Comparison of ENCODE assay signal across 9 cellular contexts in the genomic region with DNA sequence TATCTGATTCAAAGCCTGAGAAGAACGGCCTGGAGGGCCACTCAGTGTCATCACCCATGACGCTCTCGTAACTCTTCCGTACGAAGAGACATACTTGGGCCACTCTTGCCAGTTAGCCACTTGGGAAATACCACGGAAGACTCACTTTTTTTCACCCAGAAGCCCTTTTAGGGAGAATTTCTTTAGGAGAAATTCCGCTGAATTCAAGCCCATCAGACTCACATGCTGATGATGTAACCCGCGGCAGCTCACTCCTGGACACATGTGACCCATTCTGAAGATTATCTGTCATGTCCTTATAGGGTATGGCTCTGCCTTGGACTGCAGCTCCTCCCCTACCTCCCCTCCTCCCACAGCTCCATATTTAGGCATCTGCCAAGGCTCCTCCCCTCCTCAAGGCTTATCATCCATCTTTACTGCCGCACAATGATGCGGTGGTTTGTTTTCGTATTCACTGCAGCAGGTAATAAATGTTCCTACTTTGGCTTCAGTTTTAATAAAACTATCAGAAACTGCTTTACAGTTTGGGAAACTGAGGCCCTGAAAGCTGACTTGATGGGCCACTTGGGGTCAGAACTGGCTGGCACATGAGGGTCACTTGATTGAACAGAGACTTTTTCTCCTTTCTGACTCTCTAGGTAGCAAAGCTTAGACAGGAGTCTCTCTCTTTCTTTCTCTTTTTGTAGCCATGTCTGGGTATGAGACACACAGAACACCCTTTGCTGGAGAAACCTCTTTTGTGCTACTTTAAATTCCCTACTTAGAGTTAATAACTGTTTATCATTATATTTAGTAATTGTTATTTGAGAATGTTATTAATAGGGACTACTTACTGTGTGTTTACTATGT. TPM values are rescaled to one million over a fixed set of nuclear protein-coding genes. Genes with fewer than 3 reads are reported as not detected.
DNase-seq lines count a peak whose midpoint lies in the region; ATAC-seq lines count a peak whose summit lies in the region.
"Had no signal": no experiment of that assay in that cellular context is flagged by ENCODE, and none has a peak within 500 bp of the region (broad histone marks: within the 10 kb centered on the region; RNA-seq: fewer than 3 reads in every experiment).

No MANE protein-coding gene starts in this region.

- H3K36me3 Mint-ChIP-seq in CD8-positive, alpha-beta memory T cell: peaks cover 20 to 73% (median 23%) of the 10 kb centered on the region in 3 donors

- peaks cover 19% of the 10 kb centered on the region for H3K36me3 ChIP-seq in CD8-positive, alpha-beta memory T cell (ENCODE audit: insufficient read depth, low read length)

- CTCF ChIA-PET in CD8-positive, alpha-beta memory T cell (lab: Charles Lee): interaction anchor here (0.6 to 5.8 kb wide), 16 partner anchors 10 to 182 kb away, joined by 3 to 66 read pairs (median 5); a partner anchor contains a TSS

- no peak for ATAC-seq in left lobe of liver
- ATAC-seq: body of pancreas had no signal

- no peaks in the 10 kb centered on the region for H3K9me3 Mint-ChIP-seq in CD8-positive, alpha-beta memory T cell

- H3K27me3 ChIP-seq in CD8-positive, alpha-beta memory T cell (ENCODE audit: insufficient read depth, low read length, poor library complexity, severe bottlenecking): no peaks in the 10 kb centered on the region
- H3K27me3 ChIP-seq: body of pancreas had no signal

- H3K4me1 ChIP-seq in CD8-positive, alpha-beta memory T cell (ENCODE audit: insufficient read depth, low read length): peaks cover 96% of the 10 kb centered on the region
- H3K4me1 ChIP-seq: body of pancreas had no signal

- peak overlapping the region; percentile 35 for H3K4me3 ChIP-seq in CD8-positive, alpha-beta memory T cell (ENCODE audit: low read length)
- H3K4me3 ChIP-seq: body of pancreas had no signal

- no peaks in the 10 kb centered on the region for H3K9me3 ChIP-seq in CD8-positive, alpha-beta memory T cell (ENCODE audit: low read length)
- H3K9me3 ChIP-seq: body of pancreas had no signal

- peak overlapping the region; percentile 91 for H3K27ac ChIP-seq in CD8-positive, alpha-beta memory T cell (ENCODE audit: low read depth, low read length)
- H3K27ac ChIP-seq: body of pancreas had no signal

- DNase-seq in CD8-positive, alpha-beta memory T cell: peak; percentile 59 to 93 (median 82)
- DNase-seq in T-helper 1 cell: peak; percentile 64 to 93 (median 75)
- peak; percentile 81 for DNase-seq in activated naive CD4-positive, alpha-beta T cell treated with Interleukin-2 at 50 U/mL for 16 hours
- DNase-seq in stimulated activated CD4-positive, alpha-beta T cell treated with anti-CD3 and anti-CD28 coated beads, Interleukin-12 subunit alpha, Interleukin-12 subunit beta, amount 100 ng/mL, for 24 hours (ENCODE audit: low read depth in 2 of 2): peak; percentile 43 to 67
- DNase-seq in NCI-H146 (lab: John Stamatoyannopoulos, UW): no peak
- no peak for DNase-seq in HuH-7 (ENCODE audit: low spot score)
- DNase-seq in left lobe of liver (ENCODE audit: low spot score): no peak
- no peak for DNase-seq in NCI-H2081 (lab: John Stamatoyannopoulos, UW)

- POLR2A ChIA-PET in CD8-positive, alpha-beta memory T cell (lab: Charles Lee): interaction anchor here (0.6 to 2.7 kb wide), 14 partner anchors 8 to 70 kb away, joined by 3 to 14 read pairs (median 4); no protein-coding TSS in a partner anchor

- H3K27ac Mint-ChIP-seq in CD8-positive, alpha-beta memory T cell: peak overlapping the region; percentile 94 to 100 (median 98)

- H3K4me3 Mint-ChIP-seq in CD8-positive, alpha-beta memory T cell: peak overlapping the region; percentile 70 to 94 (median 81)

- H3K27me3 Mint-ChIP-seq in CD8-positive, alpha-beta memory T cell: no peaks in the 10 kb centered on the region

- H3K4me1 Mint-ChIP-seq in CD8-positive, alpha-beta memory T cell: peaks cover 88 to 96% (median 96%) of the 10 kb centered on the region in 3 donors

RNA-seq across cellular contexts. Expression of a gene that starts 42.1 kb away (rescaled TPM):
- 100 to 1,000 TPM; 148 TPM for total RNA-seq in CD8-positive, alpha-beta memory T cell
- 262 TPM for polyA plus RNA-seq in CD8-positive, alpha-beta memory T cell
- total RNA-seq in left lobe of liver: 0.70 TPM

Comparison
In these comparisons a context has a peak if more than half of its experiments do, and no peak if none do; other contexts are left out.
1. DNase-seq: peak in CD8-positive, alpha-beta memory T cell (5 of 5), T-helper 1 cell (5 of 5), activated naive CD4-positive, alpha-beta T cell treated with Interleukin-2 at 50 U/mL for 16 hours (single experiment) and stimulated activated CD4-positive, alpha-beta T cell treated with anti-CD3 and anti-CD28 coated beads, Interleukin-12 subunit alpha, Interleukin-12 subunit beta, amount 100 ng/mL, for 24 hours (2 of 2); none in NCI-H146 (single experiment), HuH-7 (single experiment), left lobe of liver (single experiment) and NCI-H2081 (0 of 2).
2. RNA of a gene that starts 42.1 kb away (total RNA-seq): 148 TPM in CD8-positive, alpha-beta memory T cell; 0.70 TPM in left lobe of liver (single experiment); every median in the first group is over 10 times any median in the second.